In genomic region chr4:8497762-8498161, GRCh38 we compare ENCODE assay signal across 20 cellular contexts. TPM values are rescaled to one million over a fixed set of nuclear protein-coding genes. Genes with fewer than 3 reads are reported as not detected.
DNase-seq lines count a peak whose midpoint lies in the region; ATAC-seq, FAIRE-seq and TF ChIP-seq lines count a peak whose summit lies in the region.
"Had no signal": no experiment of that assay in that cellular context is flagged by ENCODE, and none has a peak within 500 bp of the region (broad histone marks: within the 10 kb centered on the region; RNA-seq: fewer than 3 reads in every experiment).

No MANE protein-coding gene starts in this region.

- peaks cover 0 to 4% (median 0%) of the 10 kb centered on the region in 3 experiments for H3K9me3 ChIP-seq in naive thymus-derived CD4-positive, alpha-beta T cell (ENCODE audit: control insufficient read depth in 2 of 3, low read length in 3 of 3)
- H3K9me3 ChIP-seq: Caco-2 had no signal

- no peaks in the 10 kb centered on the region for H3K9me3 Mint-ChIP-seq in natural killer cell treated with Interleukin-12 subunit alpha and Interleukin-12 subunit beta and Interleukin-15 and Interleukin-18, amount 100 ng/mL, for 72 hours
- H3K9me3 Mint-ChIP-seq in natural killer cell, result no peaks in the 10 kb centered on the region
- peaks cover 0 to 24% (median 8%) of the 10 kb centered on the region in 11 donors for H3K9me3 Mint-ChIP-seq in naive thymus-derived CD4-positive, alpha-beta T cell

- H3K4me1 ChIP-seq in naive thymus-derived CD4-positive, alpha-beta T cell (ENCODE audit: control insufficient read depth in 2 of 2, insufficient read depth in 2 of 2, low read length in 2 of 2), result no peaks in the 10 kb centered on the region
- H3K4me1 ChIP-seq: A549, Caco-2 had no signal

- H3K27me3 Mint-ChIP-seq in natural killer cell treated with Interleukin-12 subunit alpha and Interleukin-12 subunit beta and Interleukin-15 and Interleukin-18, amount 100 ng/mL, for 72 hours, result no peaks in the 10 kb centered on the region
- H3K27me3 Mint-ChIP-seq in natural killer cell (ENCODE audit: low read depth in 2 of 2), result no peaks in the 10 kb centered on the region
- no peaks in the 10 kb centered on the region for H3K27me3 Mint-ChIP-seq in naive thymus-derived CD4-positive, alpha-beta T cell
- H3K27me3 Mint-ChIP-seq: B cell; CD4-positive, alpha-beta T cell had no signal

- CTCF ChIA-PET in naive thymus-derived CD4-positive, alpha-beta T cell (lab: Charles Lee), result no interaction called here

- no peaks in the 10 kb centered on the region for H3K36me3 Mint-ChIP-seq in natural killer cell treated with Interleukin-12 subunit alpha and Interleukin-12 subunit beta and Interleukin-15 and Interleukin-18, amount 100 ng/mL, for 72 hours
- no peaks in the 10 kb centered on the region for H3K36me3 Mint-ChIP-seq in natural killer cell
- peaks cover 0 to 35% (median 25%) of the 10 kb centered on the region in 5 donors for H3K36me3 Mint-ChIP-seq in naive thymus-derived CD4-positive, alpha-beta T cell

- no peaks in the 10 kb centered on the region for H3K36me3 ChIP-seq in naive thymus-derived CD4-positive, alpha-beta T cell (ENCODE audit: control insufficient read depth in 2 of 3, insufficient read depth in 3 of 3, low read length in 3 of 3)
- H3K36me3 ChIP-seq: BLaER1 treated with 17β-estradiol and CSF1 and Interleukin-3, amounts not matched to agents 10 nM and 100 nM had no signal

- ATAC-seq in natural killer cell treated with Interleukin-12 subunit alpha and Interleukin-12 subunit beta and Interleukin-15 and Interleukin-18, amount 100 ng/mL, for 72 hours, result no peak
- no peak for ATAC-seq in natural killer cell
- peak; percentile 18 for ATAC-seq in naive thymus-derived CD4-positive, alpha-beta T cell
- ATAC-seq: A549; CD8-positive, alpha-beta T cell had no signal

- POLR2A ChIA-PET in naive thymus-derived CD4-positive, alpha-beta T cell (lab: Charles Lee), result no interaction called here

- TF ChIP-seq CTCF in natural killer cell (IDR thresholded peaks at IDR 0.05), result no peak

- peak; percentile 1 for DNase-seq in natural killer cell treated with Interleukin-12 subunit alpha and Interleukin-12 subunit beta and Interleukin-15 and Interleukin-18, amount 100 ng/mL, for 72 hours (ENCODE audit: low spot score)
- DNase-seq in natural killer cell (no peak), NCI-H1105 (lab: John Stamatoyannopoulos, UW) (no peak), GM19239 (ENCODE audit: insufficient read length, low spot score) (no peak)
- no peak for DNase-seq in naive thymus-derived CD4-positive, alpha-beta T cell
- DNase-seq: AML-193; Caco-2; Calu3; CD4-positive, alpha-beta T cell; CD8-positive, alpha-beta T cell; DMS79 treated with DMSO at 0.1 percent for 48 hours; GF-D8 had no signal

- no peak overlapping the region for H3K4me3 ChIP-seq in naive thymus-derived CD4-positive, alpha-beta T cell (ENCODE audit: low read length)
- H3K4me3 ChIP-seq: A549; BLaER1 treated with 17β-estradiol and CSF1 and Interleukin-3, amounts not matched to agents 10 nM and 100 nM had no signal

- H3K4me3 Mint-ChIP-seq in natural killer cell treated with Interleukin-12 subunit alpha and Interleukin-12 subunit beta and Interleukin-15 and Interleukin-18, amount 100 ng/mL, for 72 hours, result no peak overlapping the region
- H3K4me3 Mint-ChIP-seq in natural killer cell, result no peak overlapping the region
- no peak overlapping the region for H3K4me3 Mint-ChIP-seq in naive thymus-derived CD4-positive, alpha-beta T cell
- H3K4me3 Mint-ChIP-seq: B cell; CD4-positive, alpha-beta T cell; CD8-positive, alpha-beta T cell had no signal

- no peak for FAIRE-seq in GM19239 (lab: Jason Lieb, UNC)
- FAIRE-seq: A549, D721Med, G401.6, GM12891 had no signal

- no peak overlapping the region for H3K27ac Mint-ChIP-seq in natural killer cell treated with Interleukin-12 subunit alpha and Interleukin-12 subunit beta and Interleukin-15 and Interleukin-18, amount 100 ng/mL, for 72 hours
- H3K27ac Mint-ChIP-seq in natural killer cell, result no peak overlapping the region
- H3K27ac Mint-ChIP-seq in naive thymus-derived CD4-positive, alpha-beta T cell, result no peak overlapping the region
- H3K27ac Mint-ChIP-seq: B cell; CD4-positive, alpha-beta T cell; CD8-positive, alpha-beta T cell had no signal

- no peak overlapping the region for H3K27ac ChIP-seq in naive thymus-derived CD4-positive, alpha-beta T cell (ENCODE audit: low read depth, low read length)
- H3K27ac ChIP-seq: 22Rv1; A549; BLaER1 treated with 17β-estradiol and CSF1 and Interleukin-3, amounts not matched to agents 10 nM and 100 nM; C4-2B had no signal

- peaks cover 0 to 3% of the 10 kb centered on the region in 2 donors for H3K4me1 Mint-ChIP-seq in natural killer cell treated with Interleukin-12 subunit alpha and Interleukin-12 subunit beta and Interleukin-15 and Interleukin-18, amount 100 ng/mL, for 72 hours (ENCODE audit: low read depth in 2 of 2)
- no peaks in the 10 kb centered on the region for H3K4me1 Mint-ChIP-seq in natural killer cell
- no peaks in the 10 kb centered on the region for H3K4me1 Mint-ChIP-seq in naive thymus-derived CD4-positive, alpha-beta T cell
- H3K4me1 Mint-ChIP-seq: B cell had no signal

- intact Hi-C loops in natural killer cell (cut with micrococcal nuclease), result no loop called here
- intact Hi-C loops in naive thymus-derived CD4-positive, alpha-beta T cell (cut with micrococcal nuclease), result no loop called here

- H3K27me3 ChIP-seq in naive thymus-derived CD4-positive, alpha-beta T cell (ENCODE audit: control insufficient read depth in 2 of 2, insufficient read depth in 2 of 2, low read length in 2 of 2), result no peaks in the 10 kb centered on the region
- H3K27me3 ChIP-seq: BLaER1 treated with 17β-estradiol and CSF1 and Interleukin-3, amounts not matched to agents 10 nM and 100 nM had no signal

RNA-seq across cellular contexts. Expression of gene TRMT44, which starts 57.2 kb away (rescaled TPM):
- total RNA-seq in natural killer cell treated with Interleukin-12 subunit alpha and Interleukin-12 subunit beta and Interleukin-15 and Interleukin-18, amount 100 ng/mL, for 72 hours, result 10 to 100 TPM; 23.8 to 57.1 TPM
- total RNA-seq in natural killer cell, result 10 to 100 TPM; 24.4 to 37.5 (median 34.3) TPM
- total RNA-seq in naive thymus-derived CD4-positive, alpha-beta T cell, result 10 to 100 TPM; 28.5 to 33.7 (median 29.6) TPM
- 10 to 100 TPM; 13.8 to 21.3 TPM for polyA plus RNA-seq in naive thymus-derived CD4-positive, alpha-beta T cell

RNA-seq across cellular contexts. Expression of gene ACOX3, which starts 57.2 kb away (rescaled TPM):
- total RNA-seq in natural killer cell treated with Interleukin-12 subunit alpha and Interleukin-12 subunit beta and Interleukin-15 and Interleukin-18, amount 100 ng/mL, for 72 hours, result 10 to 100 TPM; 19.9 to 22.2 TPM
- 10 to 100 TPM; 12.4 to 18.3 (median 15.4) TPM for total RNA-seq in natural killer cell
- total RNA-seq in naive thymus-derived CD4-positive, alpha-beta T cell, result 10 to 100 TPM; 10.9 to 20.5 (median 14.8) TPM
- 10 to 100 TPM; 16.1 to 19.1 TPM for polyA plus RNA-seq in naive thymus-derived CD4-positive, alpha-beta T cell
